In the genomic region with DNA sequence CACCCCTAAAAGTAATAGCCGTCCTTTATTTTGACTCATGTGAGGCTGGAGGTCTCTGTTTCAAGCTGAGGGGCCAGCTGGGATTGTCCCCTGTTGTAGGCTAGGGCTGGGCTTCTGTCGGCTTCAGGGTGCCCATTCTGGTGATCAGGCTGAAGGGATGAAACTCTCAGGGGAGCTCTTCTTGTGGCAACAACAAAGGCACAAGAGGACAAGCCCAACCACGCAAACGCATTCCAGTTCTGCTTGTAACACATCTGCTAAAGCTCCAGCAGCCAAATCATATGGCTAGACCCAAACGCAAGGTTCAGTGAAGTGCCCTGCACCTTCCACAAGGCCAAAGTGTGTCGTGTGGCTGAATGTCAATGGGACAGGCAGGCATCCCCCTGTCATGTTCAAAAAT, we compare ENCODE assay signal across 1 cellular context.
TF ChIP-seq lines count a peak whose summit lies in the region.

No MANE protein-coding gene starts in this region.

TF ChIP-seq in GM23338, 12 proteins besides CTCF, POLR2A, EP300 and RAD21 (continued from another document):
- TF ChIP-seq, protein P1, sequence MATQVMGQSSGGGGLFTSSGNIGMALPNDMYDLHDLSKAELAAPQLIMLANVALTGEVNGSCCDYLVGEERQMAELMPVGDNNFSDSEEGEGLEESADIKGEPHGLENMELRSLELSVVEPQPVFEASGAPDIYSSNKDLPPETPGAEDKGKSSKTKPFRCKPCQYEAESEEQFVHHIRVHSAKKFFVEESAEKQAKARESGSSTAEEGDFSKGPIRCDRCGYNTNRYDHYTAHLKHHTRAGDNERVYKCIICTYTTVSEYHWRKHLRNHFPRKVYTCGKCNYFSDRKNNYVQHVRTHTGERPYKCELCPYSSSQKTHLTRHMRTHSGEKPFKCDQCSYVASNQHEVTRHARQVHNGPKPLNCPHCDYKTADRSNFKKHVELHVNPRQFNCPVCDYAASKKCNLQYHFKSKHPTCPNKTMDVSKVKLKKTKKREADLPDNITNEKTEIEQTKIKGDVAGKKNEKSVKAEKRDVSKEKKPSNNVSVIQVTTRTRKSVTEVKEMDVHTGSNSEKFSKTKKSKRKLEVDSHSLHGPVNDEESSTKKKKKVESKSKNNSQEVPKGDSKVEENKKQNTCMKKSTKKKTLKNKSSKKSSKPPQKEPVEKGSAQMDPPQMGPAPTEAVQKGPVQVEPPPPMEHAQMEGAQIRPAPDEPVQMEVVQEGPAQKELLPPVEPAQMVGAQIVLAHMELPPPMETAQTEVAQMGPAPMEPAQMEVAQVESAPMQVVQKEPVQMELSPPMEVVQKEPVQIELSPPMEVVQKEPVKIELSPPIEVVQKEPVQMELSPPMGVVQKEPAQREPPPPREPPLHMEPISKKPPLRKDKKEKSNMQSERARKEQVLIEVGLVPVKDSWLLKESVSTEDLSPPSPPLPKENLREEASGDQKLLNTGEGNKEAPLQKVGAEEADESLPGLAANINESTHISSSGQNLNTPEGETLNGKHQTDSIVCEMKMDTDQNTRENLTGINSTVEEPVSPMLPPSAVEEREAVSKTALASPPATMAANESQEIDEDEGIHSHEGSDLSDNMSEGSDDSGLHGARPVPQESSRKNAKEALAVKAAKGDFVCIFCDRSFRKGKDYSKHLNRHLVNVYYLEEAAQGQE (IDR thresholded peaks at IDR 0.05; ENCODE audit: unreplicated experiment) = no peak
- TF ChIP-seq ZNF331 (CRISPR knock-in tag; IDR thresholded peaks at IDR 0.05; ENCODE audit: low read depth) = no peak
- TF ChIP-seq, protein P2, sequence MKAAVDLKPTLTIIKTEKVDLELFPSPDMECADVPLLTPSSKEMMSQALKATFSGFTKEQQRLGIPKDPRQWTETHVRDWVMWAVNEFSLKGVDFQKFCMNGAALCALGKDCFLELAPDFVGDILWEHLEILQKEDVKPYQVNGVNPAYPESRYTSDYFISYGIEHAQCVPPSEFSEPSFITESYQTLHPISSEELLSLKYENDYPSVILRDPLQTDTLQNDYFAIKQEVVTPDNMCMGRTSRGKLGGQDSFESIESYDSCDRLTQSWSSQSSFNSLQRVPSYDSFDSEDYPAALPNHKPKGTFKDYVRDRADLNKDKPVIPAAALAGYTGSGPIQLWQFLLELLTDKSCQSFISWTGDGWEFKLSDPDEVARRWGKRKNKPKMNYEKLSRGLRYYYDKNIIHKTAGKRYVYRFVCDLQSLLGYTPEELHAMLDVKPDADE (IDR thresholded peaks at IDR 0.05) = no peak
- no peak for TF ChIP-seq JUNB (IDR thresholded peaks at IDR 0.05; ENCODE audit: unreplicated experiment)
- no peak for TF ChIP-seq EZH2 (IDR thresholded peaks at IDR 0.05; ENCODE audit: low read depth, unreplicated experiment)
